In genomic region chr5:171415115-171415730, GRCh38 we compare ENCODE assay signal across 15 cellular contexts. TPM values are rescaled to one million over a fixed set of nuclear protein-coding genes. Genes with fewer than 3 reads are reported as not detected.
DNase-seq lines count a peak whose midpoint lies in the region; ATAC-seq lines count a peak whose summit lies in the region.
"Had no signal": no experiment of that assay in that cellular context is flagged by ENCODE, and none has a peak within 500 bp of the region (broad histone marks: within the 10 kb centered on the region; RNA-seq: fewer than 3 reads in every experiment).

No MANE protein-coding gene starts in this region.

- H3K27me3 ChIP-seq in Karpas-422 (ENCODE audit: low read length) = no peaks in the 10 kb centered on the region

- H3K4me3 ChIP-seq in Karpas-422 (ENCODE audit: low read length) (no peak overlapping the region), skeletal muscle cell (ENCODE audit: low read depth, low read length) (no peak overlapping the region)
- H3K4me3 ChIP-seq: esophagus squamous epithelium had no signal

- peaks cover 17% of the 10 kb centered on the region for H3K4me1 Mint-ChIP-seq in activated T-cell treated with anti-CD3 and anti-CD28 coated beads, Interleukin-2, amount 50 U/mL, for 24 hours (ENCODE audit: low read depth)
- peaks cover 7% of the 10 kb centered on the region for H3K4me1 Mint-ChIP-seq in activated T-cell treated with anti-CD3 and anti-CD28 coated beads, Interleukin-2, amount 50 U/mL, for 4 hours (ENCODE audit: low read depth)

- no peak for ATAC-seq in activated T-cell treated with anti-CD3 and anti-CD28 coated beads, Interleukin-2, amount 50 U/mL, for 4 hours
- no peak for ATAC-seq in GM21619 (IDR thresholded peaks at IDR 0.05; ENCODE audit: unreplicated experiment)

- no peak overlapping the region for H3K4me2 ChIP-seq in Karpas-422 (ENCODE audit: low read depth, low read length, poor library complexity, severe bottlenecking)

- DNase-seq in activated T-cell treated with anti-CD3 and anti-CD28 coated beads, Interleukin-2, amount 50 U/mL, for 24 hours = peak; percentile 32
- no peak for DNase-seq in activated T-cell treated with anti-CD3 and anti-CD28 coated beads, Interleukin-2, amount 50 U/mL, for 4 hours
- DNase-seq in Karpas-422 = peak; percentile 65
- DNase-seq in astrocyte of the hippocampus (ENCODE audit: low read depth, low spot score) = peak; percentile 79
- peak; percentile 48 for DNase-seq in skeletal muscle cell (ENCODE audit: low read depth)
- DNase-seq in activated CD4-positive, CD25-positive, alpha-beta regulatory T cell (lab: John Stamatoyannopoulos, UW) = no peak
- DNase-seq in NCI-H1417 treated with DMSO at 0.1 percent for 48 hours (lab: John Stamatoyannopoulos, UW) = no peak
- DNase-seq: activated CD4-positive, alpha-beta T cell treated with anti-CD3 and anti-CD28 coated beads, Interleukin-2, amount 50 U/mL, for 4 hours; activated naive CD4-positive, alpha-beta T cell; AML-193; esophagus squamous epithelium; KG1 had no signal

- H3K9ac ChIP-seq in Karpas-422 (ENCODE audit: low read length) = no peak overlapping the region
- H3K9ac ChIP-seq: parathyroid adenoma had no signal

- H2AFZ ChIP-seq in Karpas-422 (ENCODE audit: low read length) = no peak overlapping the region
- H2AFZ ChIP-seq: parathyroid adenoma had no signal

- peaks cover 21% of the 10 kb centered on the region for H3K4me1 ChIP-seq in Karpas-422 (ENCODE audit: low read length)
- H3K4me1 ChIP-seq: parathyroid adenoma had no signal

- peak overlapping the region; percentile 80 for H3K27ac Mint-ChIP-seq in activated T-cell treated with anti-CD3 and anti-CD28 coated beads, Interleukin-2, amount 50 U/mL, for 24 hours
- H3K27ac Mint-ChIP-seq: T-helper 1 cell treated with Interleukin-12 subunit alpha and Interleukin-12 subunit beta and Interleukin-4 antibody, amounts not matched to agents 30 μg/mL and 1 μg/mL, for 36 hours had no signal

- H3K27ac ChIP-seq in Karpas-422 (ENCODE audit: low read length) = no peak overlapping the region
- H3K27ac ChIP-seq: esophagus squamous epithelium, parathyroid adenoma had no signal

- peaks cover 40% of the 10 kb centered on the region for H3K36me3 Mint-ChIP-seq in activated T-cell treated with anti-CD3 and anti-CD28 coated beads, Interleukin-2, amount 50 U/mL, for 24 hours (ENCODE audit: low read depth)
- H3K36me3 Mint-ChIP-seq in activated T-cell treated with anti-CD3 and anti-CD28 coated beads, Interleukin-2, amount 50 U/mL, for 4 hours (ENCODE audit: insufficient read depth) = peaks cover 26% of the 10 kb centered on the region

- no peaks in the 10 kb centered on the region for H3K9me3 Mint-ChIP-seq in activated T-cell treated with anti-CD3 and anti-CD28 coated beads, Interleukin-2, amount 50 U/mL, for 24 hours
- H3K9me3 Mint-ChIP-seq in activated T-cell treated with anti-CD3 and anti-CD28 coated beads, Interleukin-2, amount 50 U/mL, for 4 hours = no peaks in the 10 kb centered on the region
- H3K9me3 Mint-ChIP-seq: T-helper 1 cell treated with Interleukin-12 subunit alpha and Interleukin-12 subunit beta and Interleukin-4 antibody, amounts not matched to agents 30 μg/mL and 1 μg/mL, for 36 hours had no signal

- peaks cover 68% of the 10 kb centered on the region for H4K20me1 ChIP-seq in Karpas-422 (ENCODE audit: insufficient read depth, low read depth, low read length)

- no peaks in the 10 kb centered on the region for H3K9me3 ChIP-seq in Karpas-422 (ENCODE audit: low read length)
- H3K9me3 ChIP-seq: esophagus squamous epithelium had no signal

- no peaks in the 10 kb centered on the region for H3K9me2 ChIP-seq in Karpas-422 (replicated peaks; ENCODE audit: insufficient read depth, low read length)

- H3K79me2 ChIP-seq in Karpas-422 (ENCODE audit: low read length) = no peaks in the 10 kb centered on the region
- H3K79me2 ChIP-seq: parathyroid adenoma had no signal

- H3K27me3 Mint-ChIP-seq in activated T-cell treated with anti-CD3 and anti-CD28 coated beads, Interleukin-2, amount 50 U/mL, for 24 hours = peaks cover 11% of the 10 kb centered on the region
- H3K27me3 Mint-ChIP-seq in activated T-cell treated with anti-CD3 and anti-CD28 coated beads, Interleukin-2, amount 50 U/mL, for 4 hours (ENCODE audit: low read depth) = peaks cover 2% of the 10 kb centered on the region

- H3K36me3 ChIP-seq in Karpas-422 (ENCODE audit: insufficient read depth, low read length) = peaks cover 23% of the 10 kb centered on the region

- no peak overlapping the region for H3K4me3 Mint-ChIP-seq in activated T-cell treated with anti-CD3 and anti-CD28 coated beads, Interleukin-2, amount 50 U/mL, for 24 hours
- no peak overlapping the region for H3K4me3 Mint-ChIP-seq in activated T-cell treated with anti-CD3 and anti-CD28 coated beads, Interleukin-2, amount 50 U/mL, for 4 hours
- H3K4me3 Mint-ChIP-seq: T-helper 1 cell treated with Interleukin-12 subunit alpha and Interleukin-12 subunit beta and Interleukin-4 antibody, amounts not matched to agents 30 μg/mL and 1 μg/mL, for 36 hours had no signal

RNA-seq across cellular contexts. Expression of gene FGF18, which starts 4.2 kb away (rescaled TPM):
- total RNA-seq in activated T-cell treated with anti-CD3 and anti-CD28 coated beads, Interleukin-2, amount 50 U/mL, for 4 hours = 1 to 10 TPM in 2 of 3 donors, under 1 TPM in 1; 0.37 to 1.3 (median 1.0) TPM
- 0.29 TPM in 1 of 2 replicates, not detected in the other for total RNA-seq in Karpas-422 (2014; rRNA removed; shearing (Covaris generic); ENCODE audit: low replicate concordance)

RNA-seq across cellular contexts. Expression of gene NPM1, which starts 27.6 kb away (rescaled TPM):
- total RNA-seq in activated T-cell treated with anti-CD3 and anti-CD28 coated beads, Interleukin-2, amount 50 U/mL, for 4 hours = 1,000 to 10,000 TPM; 4,555 to 4,927 (median 4,895) TPM
- total RNA-seq in Karpas-422 (2014; rRNA removed; shearing (Covaris generic); ENCODE audit: low replicate concordance) = 1,235 and 1,970 TPM in 2 replicates

Comparison
In these comparisons a context has a peak if more than half of its experiments do, and no peak if none do; other contexts are left out.
1. DNase-seq: peak in activated T-cell treated with anti-CD3 and anti-CD28 coated beads, Interleukin-2, amount 50 U/mL, for 24 hours (single experiment), Karpas-422 (single experiment), astrocyte of the hippocampus (single experiment) and skeletal muscle cell (single experiment); none in activated T-cell treated with anti-CD3 and anti-CD28 coated beads, Interleukin-2, amount 50 U/mL, for 4 hours (single experiment), activated CD4-positive, CD25-positive, alpha-beta regulatory T cell (0 of 4) and NCI-H1417 treated with DMSO at 0.1 percent for 48 hours (single experiment).